Comparison of ENCODE assay signal across 25 cellular contexts in genomic region chr9:109414125-109414785, GRCh38.
DNase-seq lines count a peak whose midpoint lies in the region; ATAC-seq, FAIRE-seq and TF ChIP-seq lines count a peak whose summit lies in the region.
"Had no signal": no experiment of that assay in that cellular context is flagged by ENCODE, and none has a peak within 500 bp of the region (broad histone marks: within the 10 kb centered on the region; RNA-seq: fewer than 3 reads in every experiment).

No MANE protein-coding gene starts in this region.

- H3K27ac ChIP-seq in HepG2 (ENCODE audit: extremely low read length, insufficient read depth, low read length), result no peak overlapping the region
- H3K27ac ChIP-seq in right lobe of liver, result no peak overlapping the region
- peak overlapping the region; percentile 33 for H3K27ac ChIP-seq in OCI-LY3 (ENCODE audit: low read length)
- H3K27ac ChIP-seq in CD4-positive, alpha-beta memory T cell (ENCODE audit: low read depth, low read length), result no peak overlapping the region

- no peaks in the 10 kb centered on the region for H3K36me3 Mint-ChIP-seq in CD4-positive, alpha-beta memory T cell

- H3K4me1 Mint-ChIP-seq in CD4-positive, alpha-beta memory T cell, result peaks cover 0 to 5% (median 3%) of the 10 kb centered on the region in 4 donors

- peaks cover 10 to 19% of the 10 kb centered on the region in 2 donors for H3K27me3 Mint-ChIP-seq in CD4-positive, alpha-beta memory T cell

- H3K9me3 ChIP-seq in HepG2 (ENCODE audit: low read length), result no peaks in the 10 kb centered on the region
- no peaks in the 10 kb centered on the region for H3K9me3 ChIP-seq in right lobe of liver
- H3K9me3 ChIP-seq in OCI-LY3 (ENCODE audit: insufficient read depth, low read length), result no peaks in the 10 kb centered on the region
- H3K9me3 ChIP-seq in CD4-positive, alpha-beta memory T cell (ENCODE audit: control insufficient read depth in 1 of 2, low read length in 2 of 2), result no peaks in the 10 kb centered on the region
- H3K9me3 ChIP-seq: heart right ventricle had no signal

- ATAC-seq in HepG2, result peak; percentile 47; the same call in 1 of the 3 replicates
- ATAC-seq in right lobe of liver, result no peak
- no peak for ATAC-seq in GM18505 (IDR thresholded peaks at IDR 0.05; ENCODE audit: unreplicated experiment)
- ATAC-seq in GM19397 (IDR thresholded peaks at IDR 0.05; ENCODE audit: unreplicated experiment), result no peak
- ATAC-seq: heart right ventricle; sciatic nerve; stimulated activated naive CD8-positive, alpha-beta T cell treated with anti-CD3 and anti-CD28 coated beads, Interleukin-15, Interleukin-2, amounts not matched to agents 100 U/mL and 50 U/mL, for 24 hours had no signal

- CTCF ChIA-PET in HepG2 (lab: Yijun Ruan, JAX; ENCODE audit: low intra/inter-chr PET ratio, low total read pairs), result no interaction called here
- CTCF ChIA-PET in CD4-positive, alpha-beta memory T cell (lab: Charles Lee; ENCODE audit: partially characterized antibody), result interaction anchor here (1.4 kb wide), 1 partner anchor 26 kb away, joined by 3 read pairs; no protein-coding TSS in a partner anchor

- TF ChIP-seq EP300 in HepG2 (IDR thresholded peaks at IDR 0.05; ENCODE audit: low read depth in 2 of 2, low read length in 2 of 2) (no peak), HepG2 (CRISPR knock-in tag; IDR thresholded peaks at IDR 0.05; ENCODE audit: borderline replicate concordance) (no peak)

- WGBS in HepG2 (ENCODE audit: low lambda C conversion rate), result 86% methylated on average over 5 of the region's 7 CpGs
- WGBS in right lobe of liver (ENCODE audit: insufficient coverage, low coverage, low lambda C conversion rate, missing lambda C conversion rate), result 68% methylated on average over 6 of the region's 7 CpGs

- TF ChIP-seq POLR2A in HepG2 (IDR thresholded peaks at IDR 0.05; ENCODE audit: insufficient read depth in 1 of 2, low read depth in 2 of 2, low read length in 2 of 2) (no peak), right lobe of liver (IDR thresholded peaks at IDR 0.05) (no peak), GM18505 (IDR thresholded peaks at IDR 0.05; ENCODE audit: borderline replicate concordance, extremely low read depth, insufficient read depth, insufficient read length) (no peak)

- H3K36me3 ChIP-seq in HepG2 (replicated peaks in 1 of 2; ENCODE audit: control insufficient read depth in 1 of 2, insufficient read depth in 2 of 2, low read length in 2 of 2) (peaks cover 9 to 26% of the 10 kb centered on the region in 2 experiments; a peak in 4 of 5 replicates), right lobe of liver (peaks cover 0 to 46% (median 20%) of the 10 kb centered on the region in 4 donors), OCI-LY3 (replicated peaks; ENCODE audit: low read depth, low read length) (no peaks in the 10 kb centered on the region)
- no peaks in the 10 kb centered on the region for H3K36me3 ChIP-seq in CD4-positive, alpha-beta memory T cell (ENCODE audit: insufficient read depth, low read length)

- POLR2A ChIA-PET in HepG2 (lab: Yijun Ruan, JAX), result no interaction called here
- POLR2A ChIA-PET in CD4-positive, alpha-beta memory T cell (lab: Charles Lee; ENCODE audit: partially characterized antibody), result no interaction called here

- no peak overlapping the region for H2AFZ ChIP-seq in HepG2 (ENCODE audit: low read length)
- H2AFZ ChIP-seq in OCI-LY3 (ENCODE audit: low read depth, low read length), result no peak overlapping the region

- no peak overlapping the region for H3K4me2 ChIP-seq in HepG2 (ENCODE audit: low read depth, low read length)
- peak overlapping the region; percentile 49 for H3K4me2 ChIP-seq in OCI-LY3 (ENCODE audit: low read length)

- no peak for FAIRE-seq in HepG2 (lab: Jason Lieb, UNC)
- FAIRE-seq: RCC 7860 had no signal

- no peak overlapping the region for H3K27ac Mint-ChIP-seq in CD4-positive, alpha-beta memory T cell
- H3K27ac Mint-ChIP-seq: B cell, nephron progenitor cell had no signal

- H3K9me3 Mint-ChIP-seq in CD4-positive, alpha-beta memory T cell, result no peaks in the 10 kb centered on the region
- H3K9me3 Mint-ChIP-seq: nephron progenitor cell had no signal

- H3K4me3 Mint-ChIP-seq in CD4-positive, alpha-beta memory T cell, result no peak overlapping the region
- H3K4me3 Mint-ChIP-seq: B cell, nephron progenitor cell had no signal

- in situ Hi-C loops in HepG2 (cut with HindIII; ENCODE audit: extremely low pct_ligation_motif_present, low pct_unique_long_range_greater_than_20kb), result no loop called here

- H3K79me2 ChIP-seq in HepG2 (ENCODE audit: insufficient read depth, low read length) (no peaks in the 10 kb centered on the region), OCI-LY3 (ENCODE audit: low read length) (no peaks in the 10 kb centered on the region)

- DNase-seq in HepG2 (ENCODE audit: low spot score), result no peak
- no peak for DNase-seq in right lobe of liver
- DNase-seq in left kidney (ENCODE audit: low read depth, low spot score), result peak; percentile 44
- DNase-seq in CD4-positive, alpha-beta memory T cell, result no peak
- no peak for DNase-seq in OCI-M1 (lab: John Stamatoyannopoulos, UW)
- DNase-seq: activated CD4-positive, alpha-beta T cell treated with anti-CD3 and anti-CD28 coated beads for 1 hour; activated gamma-delta T cell; cerebellar nuclear complex; COR-L47; DMS79; erythroblast; heart right ventricle; KBM-7; NCI-H1694; NCI-H2171 treated with DMSO at 0.1 percent for 48 hours; NCI-H524; nephron progenitor cell; stimulated activated CD4-positive, alpha-beta T cell treated with anti-CD3 and anti-CD28 coated beads, Interleukin-15, amount 100 ng/mL, for 24 hours; stimulated activated naive CD8-positive, alpha-beta T cell treated with anti-CD3 and anti-CD28 coated beads, Interleukin-15, Interleukin-2, amounts not matched to agents 100 U/mL and 50 U/mL, for 24 hours had no signal

- H3K27me3 ChIP-seq in HepG2 (ENCODE audit: control insufficient read depth in 1 of 2, insufficient read depth in 2 of 2, low read length in 2 of 2) (no peaks in the 10 kb centered on the region), right lobe of liver (no peaks in the 10 kb centered on the region), OCI-LY3 (ENCODE audit: low read depth, low read length) (no peaks in the 10 kb centered on the region)
- peaks cover 3% of the 10 kb centered on the region for H3K27me3 ChIP-seq in CD4-positive, alpha-beta memory T cell (ENCODE audit: insufficient read depth, low read length)
- H3K27me3 ChIP-seq: heart right ventricle had no signal

- no peak overlapping the region for H3K9ac ChIP-seq in HepG2 (ENCODE audit: insufficient read depth, low read depth, low read length)
- no peak overlapping the region for H3K9ac ChIP-seq in OCI-LY3 (ENCODE audit: low read length)

- intact Hi-C loops in HepG2 (cut with micrococcal nuclease; ENCODE audit: unreplicated experiment) (no loop called here), right lobe of liver (cut with DNase I) (no loop called here)
- intact Hi-C loops in CD4-positive, alpha-beta memory T cell (cut with micrococcal nuclease), result no loop called here

- H3K4me1 ChIP-seq in HepG2 (ENCODE audit: insufficient read depth, low read length) (no peaks in the 10 kb centered on the region), right lobe of liver (no peaks in the 10 kb centered on the region), OCI-LY3 (ENCODE audit: low read length) (peaks cover 99% of the 10 kb centered on the region)
- H3K4me1 ChIP-seq in CD4-positive, alpha-beta memory T cell (ENCODE audit: insufficient read depth, low read length), result no peaks in the 10 kb centered on the region

- TF ChIP-seq CTCF in HepG2 (CRISPR knock-in tag; IDR thresholded peaks at IDR 0.05) (no peak), right lobe of liver (IDR thresholded peaks at IDR 0.05) (no peak), OCI-LY3 (IDR thresholded peaks at IDR 0.05; ENCODE audit: low read depth, low read length) (0 out of 2 replicates have a peak, but pooled peaks have one; percentile 3)

- H3K4me3 ChIP-seq in HepG2 (replicated peaks in 1 of 3; ENCODE audit: insufficient read depth in 1 of 3, low read depth in 2 of 3, low read length in 3 of 3) (no peak overlapping the region), right lobe of liver (no peak overlapping the region), OCI-LY3 (ENCODE audit: low read length) (no peak overlapping the region)
- no peak overlapping the region for H3K4me3 ChIP-seq in CD4-positive, alpha-beta memory T cell (ENCODE audit: low read length in 2 of 2)
- H3K4me3 ChIP-seq: heart right ventricle had no signal

- H4K20me1 ChIP-seq in HepG2 (ENCODE audit: insufficient read depth, low read length) (no peaks in the 10 kb centered on the region), OCI-LY3 (ENCODE audit: insufficient read depth, low read length) (no peaks in the 10 kb centered on the region)

- no TSS peak for BruUV-seq in HepG2 (replicated peaks; lab: Mats Ljungman, UMichigan)

- TF ChIP-seq RAD21 in HepG2 (CRISPR knock-in tag; IDR thresholded peaks at IDR 0.05), result no peak

TF ChIP-seq in HepG2, 621 proteins besides CTCF, POLR2A, EP300 and RAD21:
- TF ChIP-seq ATF3 (CRISPR knock-in tag; IDR thresholded peaks at IDR 0.05) (no peak), MAF1 (CRISPR knock-in tag; IDR thresholded peaks at IDR 0.05; ENCODE audit: borderline replicate concordance) (no peak), SALL1 (CRISPR knock-in tag; IDR thresholded peaks at IDR 0.05) (no peak), MLX (CRISPR knock-in tag; IDR thresholded peaks at IDR 0.05) (no peak), ATAD3A (CRISPR knock-in tag; IDR thresholded peaks at IDR 0.05) (no peak), KDM4B (CRISPR knock-in tag; IDR thresholded peaks at IDR 0.05) (no peak), ZNF761 (CRISPR knock-in tag; conservative IDR thresholded peaks at IDR 0.05) (no peak)
